22 cellular contexts compared by ENCODE assay signal in genomic region chr7:25908154-25908948, GRCh38.
A peak's percentile ranks its signal among the peaks of the same experiment; 100 is the strongest.
DNase-seq lines count a peak whose midpoint lies in the region; ATAC-seq and TF ChIP-seq lines count a peak whose summit lies in the region.
"Had no signal": no experiment of that assay in that cellular context is flagged by ENCODE, and none has a peak within 500 bp of the region (broad histone marks: within the 10 kb centered on the region; RNA-seq: fewer than 3 reads in every experiment).

No MANE protein-coding gene starts in this region.

- H3K36me3 Mint-ChIP-seq in CD4-positive, alpha-beta T cell (ENCODE audit: low read depth): no peaks in the 10 kb centered on the region
- H3K36me3 Mint-ChIP-seq: CD8-positive, alpha-beta T cell had no signal

- no peaks in the 10 kb centered on the region for H3K9me3 ChIP-seq in OCI-LY3 (ENCODE audit: insufficient read depth, low read length)
- H3K9me3 ChIP-seq in esophagus muscularis mucosa: no peaks in the 10 kb centered on the region
- no peaks in the 10 kb centered on the region for H3K9me3 ChIP-seq in CD4-positive, alpha-beta T cell (ENCODE audit: control insufficient read depth, low read length)
- H3K9me3 ChIP-seq: A549, HAP-1, MG63, Peyer's patch had no signal

- TF ChIP-seq CTCF in OCI-LY3 (IDR thresholded peaks at IDR 0.05; ENCODE audit: low read depth, low read length) (no peak), esophagus muscularis mucosa (IDR thresholded peaks at IDR 0.05) (no peak), GM10248 (IDR thresholded peaks at IDR 0.05; ENCODE audit: control extremely low read depth, extremely low read depth, low read depth, missing control alignments) (no peak)
- TF ChIP-seq CTCF in CD4-positive, alpha-beta T cell (IDR thresholded peaks at IDR 0.05): no peak

- intact Hi-C loops in esophagus muscularis mucosa (cut with DNase I): no loop called here
- intact Hi-C loops in CD4-positive, alpha-beta T cell (cut with DNase I, micrococcal nuclease): no loop called here

- H3K27me3 Mint-ChIP-seq in stimulated activated naive CD8-positive, alpha-beta T cell treated with anti-CD3 and anti-CD28 coated beads, Interleukin-15, amount 100 ng/mL, for 72 hours: no peaks in the 10 kb centered on the region
- H3K27me3 Mint-ChIP-seq in CD4-positive, alpha-beta T cell: peaks cover 2% of the 10 kb centered on the region

- H3K4me2 ChIP-seq in OCI-LY3 (ENCODE audit: low read length): peak overlapping the region; percentile 38
- H3K4me2 ChIP-seq: A549, GM23338 had no signal

- H3K9me3 Mint-ChIP-seq in stimulated activated naive CD8-positive, alpha-beta T cell treated with anti-CD3 and anti-CD28 coated beads, Interleukin-15, amount 100 ng/mL, for 72 hours: no peaks in the 10 kb centered on the region
- no peaks in the 10 kb centered on the region for H3K9me3 Mint-ChIP-seq in CD4-positive, alpha-beta T cell
- H3K9me3 Mint-ChIP-seq: CD8-positive, alpha-beta T cell; GM23338 had no signal

- H3K4me3 ChIP-seq in OCI-LY3 (ENCODE audit: low read length): no peak overlapping the region
- H3K4me3 ChIP-seq in esophagus muscularis mucosa: no peak overlapping the region
- H3K4me3 ChIP-seq: A549, GM23338, HAP-1, MG63, Peyer's patch had no signal

- peaks cover 8% of the 10 kb centered on the region for H3K4me1 Mint-ChIP-seq in stimulated activated naive CD8-positive, alpha-beta T cell treated with anti-CD3 and anti-CD28 coated beads, Interleukin-15, amount 100 ng/mL, for 72 hours
- no peaks in the 10 kb centered on the region for H3K4me1 Mint-ChIP-seq in CD4-positive, alpha-beta T cell (ENCODE audit: low read depth)

- no peak for TF ChIP-seq POLR2A in esophagus muscularis mucosa (IDR thresholded peaks at IDR 0.05; ENCODE audit: low read depth)

- peak; percentile 28 for ATAC-seq in stimulated activated naive CD8-positive, alpha-beta T cell treated with anti-CD3 and anti-CD28 coated beads, Interleukin-15, Interleukin-2, amounts not matched to agents 100 U/mL and 50 U/mL, for 24 hours
- no peak for ATAC-seq in stimulated activated naive CD8-positive, alpha-beta T cell treated with anti-CD3 and anti-CD28 coated beads, Interleukin-15, amount 100 ng/mL, for 72 hours
- ATAC-seq in GM18502 (IDR thresholded peaks at IDR 0.05; ENCODE audit: poor library complexity, unreplicated experiment): no peak
- ATAC-seq in CD4-positive, alpha-beta T cell (ENCODE audit: poor library complexity): no peak
- ATAC-seq: A549; CD8-positive, alpha-beta T cell had no signal

- H2AFZ ChIP-seq in OCI-LY3 (ENCODE audit: low read depth, low read length): no peak overlapping the region

- no peak for TF ChIP-seq EP300 in esophagus muscularis mucosa (IDR thresholded peaks at IDR 0.05)

- no peaks in the 10 kb centered on the region for H3K79me2 ChIP-seq in OCI-LY3 (ENCODE audit: low read length)

- WGBS in esophagus muscularis mucosa: 95% methylated on average over 1 of the region's 1 CpG

- no peaks in the 10 kb centered on the region for H4K20me1 ChIP-seq in OCI-LY3 (ENCODE audit: insufficient read depth, low read length)

- CTCF ChIA-PET in GM10248 (lab: Yijun Ruan, JAX): interaction anchor here (1.0 to 7.8 kb wide), 4 partner anchors 13 to 461 kb away, joined by 4 to 104 read pairs (median 8); no protein-coding TSS in a partner anchor
- CTCF ChIA-PET in CD4-positive, alpha-beta T cell (lab: Charles Lee): interaction anchor here (1.2 kb wide), 1 partner anchor 51 kb away, joined by 3 read pairs; no protein-coding TSS in a partner anchor

- H3K27me3 ChIP-seq in OCI-LY3 (ENCODE audit: low read depth, low read length) (no peaks in the 10 kb centered on the region), esophagus muscularis mucosa (peaks cover 0 to 18% (median 0%) of the 10 kb centered on the region in 4 donors)
- H3K27me3 ChIP-seq in CD4-positive, alpha-beta T cell (ENCODE audit: control insufficient read depth, insufficient read depth, low read length): peaks cover 4% of the 10 kb centered on the region
- H3K27me3 ChIP-seq: Peyer's patch had no signal

- no peak overlapping the region for H3K9ac ChIP-seq in OCI-LY3 (ENCODE audit: low read length)

- no peak overlapping the region for H3K27ac Mint-ChIP-seq in stimulated activated naive CD8-positive, alpha-beta T cell treated with anti-CD3 and anti-CD28 coated beads, Interleukin-15, amount 100 ng/mL, for 72 hours
- no peak overlapping the region for H3K27ac Mint-ChIP-seq in CD4-positive, alpha-beta T cell
- H3K27ac Mint-ChIP-seq: CD8-positive, alpha-beta T cell; GM23338 had no signal

- no peak overlapping the region for H3K4me3 Mint-ChIP-seq in stimulated activated naive CD8-positive, alpha-beta T cell treated with anti-CD3 and anti-CD28 coated beads, Interleukin-15, amount 100 ng/mL, for 72 hours
- no peak overlapping the region for H3K4me3 Mint-ChIP-seq in CD4-positive, alpha-beta T cell
- H3K4me3 Mint-ChIP-seq: CD8-positive, alpha-beta T cell; GM23338 had no signal

- H3K36me3 ChIP-seq in OCI-LY3 (replicated peaks; ENCODE audit: low read depth, low read length) (no peaks in the 10 kb centered on the region), esophagus muscularis mucosa (no peaks in the 10 kb centered on the region)
- H3K36me3 ChIP-seq: HAP-1, MG63, Peyer's patch had no signal

- POLR2A ChIA-PET in GM10248 (lab: Yijun Ruan, JAX): no interaction called here
- POLR2A ChIA-PET in CD4-positive, alpha-beta T cell (lab: Charles Lee): no interaction called here

- H3K4me1 ChIP-seq in OCI-LY3 (ENCODE audit: low read length): peaks cover 23% of the 10 kb centered on the region
- H3K4me1 ChIP-seq in esophagus muscularis mucosa: no peaks in the 10 kb centered on the region
- H3K4me1 ChIP-seq: A549, Peyer's patch had no signal

- no peak for DNase-seq in stimulated activated naive CD8-positive, alpha-beta T cell treated with anti-CD3 and anti-CD28 coated beads, Interleukin-15, Interleukin-2, amounts not matched to agents 100 U/mL and 50 U/mL, for 24 hours
- no peak for DNase-seq in stimulated activated naive CD8-positive, alpha-beta T cell treated with anti-CD3 and anti-CD28 coated beads, Interleukin-15, amount 100 ng/mL, for 72 hours
- DNase-seq in esophagus muscularis mucosa (ENCODE audit: extremely low spot score) (peak; percentile 50), GM10248 (ENCODE audit: extremely low spot score) (no peak)
- DNase-seq in CD4-positive, alpha-beta T cell: no peak
- DNase-seq: C1 segment of cervical spinal cord; Calu3; CD8-positive, alpha-beta T cell; DMS79 treated with DMSO at 0.1 percent for 48 hours; GF-D8; KG1; MG63; NCI-H2029; NCI-H69; Peyer's patch; SHP77 treated with DMSO at 0.1 percent for 48 hours; T-helper 1 cell had no signal

- H3K27ac ChIP-seq in OCI-LY3 (ENCODE audit: low read length) (no peak overlapping the region), esophagus muscularis mucosa (replicated peaks in 1 of 4) (no peak overlapping the region)
- H3K27ac ChIP-seq in CD4-positive, alpha-beta T cell (ENCODE audit: low read depth, low read length): no peak overlapping the region
- H3K27ac ChIP-seq: A549, Peyer's patch had no signal
